Comparison of ENCODE assay signal across 10 cellular contexts in the genomic region with DNA sequence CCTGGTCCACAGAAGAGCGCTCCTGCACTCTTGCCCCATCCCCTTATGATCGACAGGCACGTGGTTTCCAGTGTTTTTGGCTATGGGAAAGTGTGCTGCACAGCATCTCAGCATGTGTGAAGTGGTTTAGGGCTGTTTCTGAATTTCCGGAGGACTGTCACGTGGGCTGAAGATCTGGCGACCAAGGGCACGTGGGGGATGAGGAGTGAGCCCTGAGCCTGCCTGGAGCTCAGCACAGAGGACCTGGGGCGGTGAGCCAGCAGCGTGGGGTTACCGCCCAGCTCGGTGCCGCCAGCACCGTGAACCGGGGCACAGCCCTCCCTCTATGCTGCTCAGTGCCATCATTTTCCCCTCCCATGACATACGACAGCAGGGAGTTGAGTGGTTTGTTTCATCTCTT.
DNase-seq lines count a peak whose midpoint lies in the region; ATAC-seq and TF ChIP-seq lines count a peak whose summit lies in the region.
"Had no signal": no experiment of that assay in that cellular context is flagged by ENCODE, and none has a peak within 500 bp of the region (broad histone marks: within the 10 kb centered on the region; RNA-seq: fewer than 3 reads in every experiment).

No MANE protein-coding gene starts in this region.

- TF ChIP-seq POLR2A in ovary (IDR thresholded peaks at IDR 0.05) (no peak), stomach (IDR thresholded peaks at IDR 0.05) (no peak), esophagus squamous epithelium (IDR thresholded peaks at IDR 0.05) (no peak)

- no peak for ATAC-seq in HG03280 (IDR thresholded peaks at IDR 0.05; ENCODE audit: unreplicated experiment)
- ATAC-seq in HG03159 (IDR thresholded peaks at IDR 0.05; ENCODE audit: unreplicated experiment): no peak
- no peak for ATAC-seq in GM23338
- ATAC-seq: GM12878 had no signal

- peaks cover 10% of the 10 kb centered on the region for H3K36me3 Mint-ChIP-seq in activated naive CD4-positive, alpha-beta T cell treated with anti-CD3 and anti-CD28 coated beads, Interleukin-2, amount 50 U/mL, for 24 hours
- no peaks in the 10 kb centered on the region for H3K36me3 Mint-ChIP-seq in GM23338 (ENCODE audit: low read depth)

- TF ChIP-seq EP300 in ovary (IDR thresholded peaks at IDR 0.05) (no peak), stomach (IDR thresholded peaks at IDR 0.05) (no peak)

- no peaks in the 10 kb centered on the region for H3K9me3 ChIP-seq in ovary
- no peaks in the 10 kb centered on the region for H3K9me3 ChIP-seq in stomach
- H3K9me3 ChIP-seq in esophagus squamous epithelium: no peaks in the 10 kb centered on the region

- H3K4me1 ChIP-seq in ovary (ENCODE audit: insufficient read depth): peaks cover 11% of the 10 kb centered on the region
- H3K4me1 ChIP-seq in stomach: peaks cover 0 to 19% (median 2%) of the 10 kb centered on the region in 4 donors
- H3K4me1 ChIP-seq in GM23338 (ENCODE audit: insufficient read depth): no peaks in the 10 kb centered on the region
- H3K4me1 ChIP-seq in esophagus squamous epithelium: no peaks in the 10 kb centered on the region

- no peaks in the 10 kb centered on the region for H3K9me2 ChIP-seq in GM23338 (ENCODE audit: insufficient read depth)

- peak overlapping the region; percentile 15 for H3K4me3 Mint-ChIP-seq in activated naive CD4-positive, alpha-beta T cell treated with anti-CD3 and anti-CD28 coated beads, Interleukin-2, amount 50 U/mL, for 24 hours
- H3K4me3 Mint-ChIP-seq in GM23338: no peak overlapping the region

- H3K4me1 Mint-ChIP-seq in activated naive CD4-positive, alpha-beta T cell treated with anti-CD3 and anti-CD28 coated beads, Interleukin-2, amount 50 U/mL, for 24 hours: peaks cover 80% of the 10 kb centered on the region
- no peaks in the 10 kb centered on the region for H3K4me1 Mint-ChIP-seq in GM23338

- H3K36me3 ChIP-seq in ovary (no peaks in the 10 kb centered on the region), stomach (peaks cover 0 to 17% (median 13%) of the 10 kb centered on the region in 4 donors), GM23338 (ENCODE audit: insufficient read depth) (no peaks in the 10 kb centered on the region), esophagus squamous epithelium (peaks cover 0 to 25% (median 8%) of the 10 kb centered on the region in 3 donors)

- no peak overlapping the region for H3K4me3 ChIP-seq in ovary
- no peak overlapping the region for H3K4me3 ChIP-seq in stomach
- H3K4me3 ChIP-seq in GM23338: no peak overlapping the region
- H3K4me3 ChIP-seq in esophagus squamous epithelium: no peak overlapping the region
- H3K4me3 ChIP-seq: GM12878 had no signal

- 17 to 20% (median 19%) methylated on average over 15 of the region's 15 CpGs for WGBS in ovary, 3 donors
- WGBS in stomach, 5 donors: 69 to 90% (median 84%) methylated on average over 14 to 15 of the region's 15 CpGs
- WGBS in esophagus squamous epithelium, 2 donors: 86 to 94% methylated on average over 9 to 11 of the region's 15 CpGs

- H3F3A ChIP-seq in GM23338 (replicated peaks; ENCODE audit: low read depth): no peaks in the 10 kb centered on the region

- no peaks in the 10 kb centered on the region for H3K9me3 Mint-ChIP-seq in activated naive CD4-positive, alpha-beta T cell treated with anti-CD3 and anti-CD28 coated beads, Interleukin-2, amount 50 U/mL, for 24 hours
- H3K9me3 Mint-ChIP-seq in GM23338: no peaks in the 10 kb centered on the region

- DNase-seq in activated CD4-positive, alpha-beta T cell treated with anti-CD3 and anti-CD28 coated beads for 1 hour: peak; percentile 55
- DNase-seq in ovary (peak; percentile 55 to 80 (median 69)), stomach (peak; percentile 17), GM23338 (ENCODE audit: low spot score) (no peak), esophagus squamous epithelium (lab: John Stamatoyannopoulos, UW) (no peak)
- DNase-seq: NCI-H2081 treated with DMSO at 0.1 percent for 48 hours had no signal

- H3K27ac ChIP-seq in ovary (no peak overlapping the region), stomach (no peak overlapping the region), GM23338 (ENCODE audit: low read depth) (no peak overlapping the region), esophagus squamous epithelium (no peak overlapping the region)

- no peaks in the 10 kb centered on the region for H3K27me3 ChIP-seq in ovary
- H3K27me3 ChIP-seq in stomach: no peaks in the 10 kb centered on the region
- H3K27me3 ChIP-seq in GM23338 (ENCODE audit: insufficient read depth): no peaks in the 10 kb centered on the region
- H3K27me3 ChIP-seq in esophagus squamous epithelium: no peaks in the 10 kb centered on the region

- peak overlapping the region; percentile 78 for H3K27ac Mint-ChIP-seq in activated naive CD4-positive, alpha-beta T cell treated with anti-CD3 and anti-CD28 coated beads, Interleukin-2, amount 50 U/mL, for 24 hours
- H3K27ac Mint-ChIP-seq in GM23338: no peak overlapping the region

- no peak overlapping the region for H2AFZ ChIP-seq in GM23338

- TF ChIP-seq CTCF in ovary (IDR thresholded peaks at IDR 0.05): no peak
- no peak for TF ChIP-seq CTCF in stomach (IDR thresholded peaks at IDR 0.05)
- TF ChIP-seq CTCF in GM23338 (conservative IDR thresholded peaks at IDR 0.05; ENCODE audit: low read depth in 2 of 2): no peak
- TF ChIP-seq CTCF in esophagus squamous epithelium (IDR thresholded peaks at IDR 0.05): no peak

- no peaks in the 10 kb centered on the region for H3K27me3 Mint-ChIP-seq in activated naive CD4-positive, alpha-beta T cell treated with anti-CD3 and anti-CD28 coated beads, Interleukin-2, amount 50 U/mL, for 24 hours
- H3K27me3 Mint-ChIP-seq in GM23338 (ENCODE audit: insufficient read depth, low read depth, poor library complexity): peaks cover 1% of the 10 kb centered on the region

- intact Hi-C loops in ovary (cut with DNase I): no loop called here
- intact Hi-C loops in stomach (cut with DNase I; ENCODE audit: low total_unique reads): no loop called here
- intact Hi-C loops in esophagus squamous epithelium (cut with DNase I): no loop called here

- no peaks in the 10 kb centered on the region for H3K79me2 ChIP-seq in GM23338 (replicated peaks; ENCODE audit: insufficient read depth)

- H4K20me1 ChIP-seq in GM23338 (replicated peaks; ENCODE audit: insufficient read depth): no peaks in the 10 kb centered on the region

- no peak overlapping the region for H3K4me2 ChIP-seq in GM23338

TF ChIP-seq in GM23338, 12 proteins besides CTCF, POLR2A, EP300 and RAD21 (continues in another document):
- TF ChIP-seq ZNF114 (CRISPR knock-in tag; IDR thresholded peaks at IDR 0.05) (no peak), REST (IDR thresholded peaks at IDR 0.05; ENCODE audit: unreplicated experiment) (no peak), NANOG (IDR thresholded peaks at IDR 0.05; ENCODE audit: borderline replicate concordance) (no peak)

Comparison
In these comparisons a context has a peak if more than half of its experiments do, and no peak if none do; other contexts are left out.
1. DNase-seq: peak in activated CD4-positive, alpha-beta T cell treated with anti-CD3 and anti-CD28 coated beads for 1 hour (single experiment), ovary (5 of 5) and stomach (single experiment); none in GM23338 (single experiment) and esophagus squamous epithelium (single experiment).